ENCODE assay signal across 22 cellular contexts in the genomic region with DNA sequence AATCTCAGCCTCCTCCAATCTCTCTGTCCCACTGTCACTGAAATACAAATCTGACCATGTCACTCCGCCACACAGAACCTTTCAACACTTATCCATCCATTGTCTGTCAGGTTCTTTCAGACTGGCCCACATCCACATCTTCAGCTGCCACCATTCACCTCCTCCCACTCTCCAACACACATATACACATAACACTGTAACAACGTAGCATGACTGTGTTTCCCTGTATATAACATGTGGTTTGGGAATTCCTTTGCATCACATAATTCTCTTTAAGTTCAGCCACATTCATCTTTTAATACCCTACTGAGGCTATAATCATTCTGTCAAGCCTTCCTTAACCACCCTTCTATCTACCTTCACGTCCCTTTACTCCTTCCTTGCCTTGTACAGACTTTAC.
A peak's percentile ranks its signal among the peaks of the same experiment; 100 is the strongest.
DNase-seq lines count a peak whose midpoint lies in the region; ATAC-seq, FAIRE-seq and TF ChIP-seq lines count a peak whose summit lies in the region.
"Had no signal": no experiment of that assay in that cellular context is flagged by ENCODE, and none has a peak within 500 bp of the region (broad histone marks: within the 10 kb centered on the region; RNA-seq: fewer than 3 reads in every experiment).

No MANE protein-coding gene starts in this region.

- DNase-seq in MCF 10A (ENCODE audit: unreplicated experiment) (no peak), breast epithelium (ENCODE audit: low spot score in 2 of 2) (no peak), HTR-8/SVneo (ENCODE audit: insufficient read length, low spot score) (no peak), progenitor cell of endocrine pancreas (ENCODE audit: low spot score, unreplicated experiment) (no peak), NCI-H524 treated with DMSO at 0.1 percent for 48 hours (lab: John Stamatoyannopoulos, UW) (no peak)
- DNase-seq in central memory CD8-positive, alpha-beta T cell (ENCODE audit: low spot score in 2 of 2) = no peak
- DNase-seq in stimulated activated CD8-positive, alpha-beta memory T cell treated with anti-CD3 and anti-CD28 coated beads, Interleukin-4, amount 100 ng/mL, for 48 hours = no peak
- DNase-seq in stimulated activated effector memory CD8-positive, alpha-beta T cell treated with anti-CD3 and anti-CD28 coated beads, Interleukin-12 subunit alpha, Interleukin-12 subunit beta, amount 100 ng/mL, for 72 hours (ENCODE audit: low spot score in 2 of 2) = no peak
- DNase-seq: 8988T; EL; GF-D8; H7; MM.1S; NCI-H1048; NCI-H1417 treated with DMSO at 0.1 percent for 48 hours; NCI-H187 treated with DMSO at 0.1 percent for 48 hours; NCI-H510A treated with DMSO at 0.1 percent for 48 hours; NCI-H774; NK-92 treated with Interleukin-12 subunit alpha and Interleukin-12 subunit beta, amount 100 ng/mL, for 24 hours; SJCRH30 had no signal

- no peaks in the 10 kb centered on the region for H3K9me3 Mint-ChIP-seq in MCF 10A (ENCODE audit: unreplicated experiment)
- H3K9me3 Mint-ChIP-seq in central memory CD8-positive, alpha-beta T cell = no peaks in the 10 kb centered on the region
- H3K9me3 Mint-ChIP-seq in progenitor cell of endocrine pancreas (ENCODE audit: low read depth) = no peaks in the 10 kb centered on the region
- H3K9me3 Mint-ChIP-seq in stimulated activated effector memory CD8-positive, alpha-beta T cell treated with anti-CD3 and anti-CD28 coated beads, Interleukin-12 subunit alpha, Interleukin-12 subunit beta, amount 100 ng/mL, for 72 hours = no peaks in the 10 kb centered on the region
- H3K9me3 Mint-ChIP-seq: CD14-positive monocyte had no signal

- no peak overlapping the region for H3K4me3 Mint-ChIP-seq in MCF 10A (ENCODE audit: unreplicated experiment)
- no peak overlapping the region for H3K4me3 Mint-ChIP-seq in central memory CD8-positive, alpha-beta T cell
- no peak overlapping the region for H3K4me3 Mint-ChIP-seq in progenitor cell of endocrine pancreas (ENCODE audit: low read depth)
- no peak overlapping the region for H3K4me3 Mint-ChIP-seq in stimulated activated effector memory CD8-positive, alpha-beta T cell treated with anti-CD3 and anti-CD28 coated beads, Interleukin-12 subunit alpha, Interleukin-12 subunit beta, amount 100 ng/mL, for 72 hours

- no peaks in the 10 kb centered on the region for H3K36me3 Mint-ChIP-seq in MCF 10A (ENCODE audit: insufficient read depth, unreplicated experiment)
- peaks cover 6% of the 10 kb centered on the region for H3K36me3 Mint-ChIP-seq in central memory CD8-positive, alpha-beta T cell (ENCODE audit: insufficient read depth)
- peaks cover 17% of the 10 kb centered on the region for H3K36me3 Mint-ChIP-seq in progenitor cell of endocrine pancreas (ENCODE audit: insufficient read depth)
- H3K36me3 Mint-ChIP-seq in stimulated activated effector memory CD8-positive, alpha-beta T cell treated with anti-CD3 and anti-CD28 coated beads, Interleukin-12 subunit alpha, Interleukin-12 subunit beta, amount 100 ng/mL, for 72 hours = peaks cover 5% of the 10 kb centered on the region

- CTCF ChIA-PET in MCF 10A (lab: Yijun Ruan, JAX) = no interaction called here

- TF ChIP-seq POLR2A in breast epithelium (IDR thresholded peaks at IDR 0.05) = no peak

- H3K36me3 ChIP-seq in breast epithelium = no peaks in the 10 kb centered on the region

- intact Hi-C loops in MCF 10A (cut with micrococcal nuclease) (no loop called here), breast epithelium (cut with DNase I; ENCODE audit: low total_unique reads) (no loop called here)

- H3K9me3 ChIP-seq in breast epithelium = no peaks in the 10 kb centered on the region
- H3K9me3 ChIP-seq: SJCRH30 had no signal

- peak; percentile 99 for FAIRE-seq in HTR-8/SVneo (lab: Jason Lieb, UNC)

- H3K4me3 ChIP-seq in breast epithelium = no peak overlapping the region
- H3K4me3 ChIP-seq: SJCRH30 had no signal

- POLR2A ChIA-PET in MCF 10A (lab: Yijun Ruan, JAX) = interaction anchor here (1.8 kb wide), 1 partner anchor 28 kb away, joined by 4 read pairs; no protein-coding TSS in a partner anchor

- ATAC-seq in central memory CD8-positive, alpha-beta T cell (replicated peaks; ENCODE audit: extremely low read depth, poor library complexity, severe bottlenecking) = no peak
- ATAC-seq in stimulated activated effector memory CD8-positive, alpha-beta T cell treated with anti-CD3 and anti-CD28 coated beads, Interleukin-12 subunit alpha, Interleukin-12 subunit beta, amount 100 ng/mL, for 72 hours = no peak
- ATAC-seq: Panc1 had no signal

- no peak overlapping the region for H3K27ac ChIP-seq in breast epithelium
- H3K27ac ChIP-seq: SJCRH30 had no signal

- H3K27me3 Mint-ChIP-seq in MCF 10A (ENCODE audit: insufficient read depth, unreplicated experiment) (no peaks in the 10 kb centered on the region), progenitor cell of endocrine pancreas (no peaks in the 10 kb centered on the region)
- no peaks in the 10 kb centered on the region for H3K27me3 Mint-ChIP-seq in central memory CD8-positive, alpha-beta T cell

- TF ChIP-seq CTCF in MCF 10A (IDR thresholded peaks at IDR 0.05; ENCODE audit: unreplicated experiment) = no peak
- TF ChIP-seq CTCF in breast epithelium (IDR thresholded peaks at IDR 0.05) = no peak
- no peak for TF ChIP-seq CTCF in progenitor cell of endocrine pancreas (IDR thresholded peaks at IDR 0.05; ENCODE audit: unreplicated experiment)

- peaks cover 9% of the 10 kb centered on the region for H3K4me1 Mint-ChIP-seq in MCF 10A (ENCODE audit: insufficient read depth, unreplicated experiment)
- peaks cover 28% of the 10 kb centered on the region for H3K4me1 Mint-ChIP-seq in central memory CD8-positive, alpha-beta T cell
- H3K4me1 Mint-ChIP-seq in progenitor cell of endocrine pancreas (ENCODE audit: low read depth) = no peaks in the 10 kb centered on the region
- H3K4me1 Mint-ChIP-seq in stimulated activated effector memory CD8-positive, alpha-beta T cell treated with anti-CD3 and anti-CD28 coated beads, Interleukin-12 subunit alpha, Interleukin-12 subunit beta, amount 100 ng/mL, for 72 hours = peaks cover 22% of the 10 kb centered on the region

- no peaks in the 10 kb centered on the region for H3K27me3 ChIP-seq in breast epithelium
- H3K27me3 ChIP-seq: SJCRH30 had no signal

- no peaks in the 10 kb centered on the region for H3K4me1 ChIP-seq in breast epithelium

- H3K27ac Mint-ChIP-seq in MCF 10A (ENCODE audit: low read depth, unreplicated experiment) (peak overlapping the region; percentile 32), progenitor cell of endocrine pancreas (peak overlapping the region; percentile 64)
- H3K27ac Mint-ChIP-seq in central memory CD8-positive, alpha-beta T cell (ENCODE audit: low read depth) = peak overlapping the region; percentile 2
- no peak overlapping the region for H3K27ac Mint-ChIP-seq in stimulated activated effector memory CD8-positive, alpha-beta T cell treated with anti-CD3 and anti-CD28 coated beads, Interleukin-12 subunit alpha, Interleukin-12 subunit beta, amount 100 ng/mL, for 72 hours

- BruUV-seq in MCF 10A (replicated peaks; lab: Mats Ljungman, UMichigan) = no TSS peak
